ENCODE assay signal across 14 cellular contexts in genomic region chr7:46784746-46785145, GRCh38.
DNase-seq lines count a peak whose midpoint lies in the region; ATAC-seq, FAIRE-seq and TF ChIP-seq lines count a peak whose summit lies in the region.
"Had no signal": no experiment of that assay in that cellular context is flagged by ENCODE, and none has a peak within 500 bp of the region (broad histone marks: within the 10 kb centered on the region; RNA-seq: fewer than 3 reads in every experiment).

No MANE protein-coding gene starts in this region.

- H3K36me3 Mint-ChIP-seq in astrocyte (ENCODE audit: low read depth, unreplicated experiment): no peaks in the 10 kb centered on the region

- no peaks in the 10 kb centered on the region for H3K9me3 ChIP-seq in astrocyte (ENCODE audit: insufficient read depth, low read depth, low read length)
- no peaks in the 10 kb centered on the region for H3K9me3 ChIP-seq in right cardiac atrium (ENCODE audit: control insufficient read depth, low read length)
- H3K9me3 ChIP-seq in kidney (ENCODE audit: control insufficient read depth in 1 of 2, low read length in 2 of 2): no peaks in the 10 kb centered on the region
- H3K9me3 ChIP-seq: ovary had no signal

- WGBS in right cardiac atrium: 86% methylated on average over 1 of the region's 1 CpG

- no peaks in the 10 kb centered on the region for H3K36me3 ChIP-seq in astrocyte (ENCODE audit: insufficient read depth, low read length)
- H3K36me3 ChIP-seq in kidney (ENCODE audit: control insufficient read depth in 1 of 2, insufficient read depth in 2 of 2, low read length in 2 of 2): no peaks in the 10 kb centered on the region
- H3K36me3 ChIP-seq: ovary had no signal

- no peak overlapping the region for H3K4me2 ChIP-seq in astrocyte (ENCODE audit: low read length)

- peaks cover 10% of the 10 kb centered on the region for H3K4me1 Mint-ChIP-seq in astrocyte (ENCODE audit: low read depth, unreplicated experiment)

- no peak overlapping the region for H3K4me3 Mint-ChIP-seq in astrocyte (ENCODE audit: unreplicated experiment)
- H3K4me3 Mint-ChIP-seq: activated CD8-positive, alpha-beta T cell treated with anti-CD3 and anti-CD28 coated beads, Interleukin-2, amount 10 ng/mL, durations not matched to agents 7 days and 5 days had no signal

- TF ChIP-seq CTCF in astrocyte (IDR thresholded peaks at IDR 0.05; ENCODE audit: insufficient read depth, low read depth, low read length): no peak
- no peak for TF ChIP-seq CTCF in kidney (IDR thresholded peaks at IDR 0.05; ENCODE audit: borderline replicate concordance, extremely low read depth, insufficient read depth)

- DNase-seq in ACHN: peak; percentile 81
- DNase-seq in HS-5 (ENCODE audit: low read depth): peak; percentile 60
- DNase-seq in astrocyte (ENCODE audit: low read depth): peak; percentile 81
- DNase-seq in glomerular endothelial cell (ENCODE audit: extremely low read depth, low read depth, low spot score): peak; percentile 61
- DNase-seq in right cardiac atrium: no peak
- no peak for DNase-seq in activated gamma-delta T cell treated with Interleukin-2 at 50 U/mL for 16 hours
- no peak for DNase-seq in kidney
- DNase-seq: activated CD8-positive, alpha-beta T cell treated with anti-CD3 and anti-CD28 coated beads, Interleukin-2, amount 10 ng/mL, durations not matched to agents 7 days and 5 days; caudate nucleus; NCI-H524 treated with DMSO at 0.1 percent for 48 hours; ovary had no signal

- H3K27ac ChIP-seq in astrocyte (ENCODE audit: low read depth, low read length): no peak overlapping the region
- H3K27ac ChIP-seq in right cardiac atrium (ENCODE audit: low read length): no peak overlapping the region
- H3K27ac ChIP-seq in kidney (ENCODE audit: low read depth in 2 of 2, low read length in 2 of 2): no peak overlapping the region
- H3K27ac ChIP-seq: ovary had no signal

- in situ Hi-C loops in ACHN (cut with HindIII; ENCODE audit: low pct_ligation_motif_present, low pct_unique_long_range_greater_than_20kb, low sequenced_read_pairs): no loop called here

- ATAC-seq in HG03520 (IDR thresholded peaks at IDR 0.05; ENCODE audit: unreplicated experiment) (no peak), right cardiac atrium (no peak)
- ATAC-seq: activated CD8-positive, alpha-beta T cell treated with anti-CD3 and anti-CD28 coated beads, Interleukin-2, amount 10 ng/mL, durations not matched to agents 7 days and 5 days; GM12878; K562 had no signal

- no peak overlapping the region for H3K27ac Mint-ChIP-seq in astrocyte (ENCODE audit: unreplicated experiment)
- H3K27ac Mint-ChIP-seq: activated CD8-positive, alpha-beta T cell treated with anti-CD3 and anti-CD28 coated beads, Interleukin-2, amount 10 ng/mL, durations not matched to agents 7 days and 5 days had no signal

- no peaks in the 10 kb centered on the region for H3K9me3 Mint-ChIP-seq in astrocyte (ENCODE audit: unreplicated experiment)

- H4K20me1 ChIP-seq in astrocyte (ENCODE audit: insufficient read depth, low read length): no peaks in the 10 kb centered on the region

- H3K4me1 ChIP-seq in astrocyte (ENCODE audit: insufficient read depth, low read length): no peaks in the 10 kb centered on the region
- no peaks in the 10 kb centered on the region for H3K4me1 ChIP-seq in right cardiac atrium (ENCODE audit: control insufficient read depth, insufficient read depth, low read length)
- H3K4me1 ChIP-seq in kidney (ENCODE audit: control insufficient read depth in 1 of 2, insufficient read depth in 1 of 2, low read depth in 1 of 2, low read length in 2 of 2): no peaks in the 10 kb centered on the region

- H3K27me3 ChIP-seq in astrocyte (ENCODE audit: insufficient read depth, low read length) (no peaks in the 10 kb centered on the region), right cardiac atrium (ENCODE audit: control insufficient read depth, insufficient read depth) (no peaks in the 10 kb centered on the region)
- H3K27me3 ChIP-seq: ovary had no signal

- no peaks in the 10 kb centered on the region for H3K27me3 Mint-ChIP-seq in astrocyte (ENCODE audit: low read depth, unreplicated experiment)

- no peak overlapping the region for H3K4me3 ChIP-seq in astrocyte (ENCODE audit: insufficient read depth, low read depth, low read length)
- H3K4me3 ChIP-seq in right cardiac atrium (ENCODE audit: low read length): no peak overlapping the region
- no peak overlapping the region for H3K4me3 ChIP-seq in kidney (ENCODE audit: low read length in 2 of 2)
- H3K4me3 ChIP-seq: GM12878, K562, ovary had no signal

- H3K79me2 ChIP-seq in astrocyte (ENCODE audit: insufficient read depth, low read length): no peaks in the 10 kb centered on the region

- intact Hi-C loops in right cardiac atrium (cut with DNase I) (no loop called here), kidney (cut with DNase I) (no loop called here)

- FAIRE-seq in astrocyte (lab: Jason Lieb, UNC) (no peak), kidney (lab: Jason Lieb, UNC) (no peak)
- FAIRE-seq: GM12878, K562 had no signal

- H2AFZ ChIP-seq in astrocyte (ENCODE audit: low read depth, low read length): no peak overlapping the region

- no peak overlapping the region for H3K9ac ChIP-seq in astrocyte (ENCODE audit: low read length)
- no peak overlapping the region for H3K9ac ChIP-seq in kidney (ENCODE audit: low read length in 2 of 2)

Comparison
In these comparisons a context has a peak if more than half of its experiments do, and no peak if none do; other contexts are left out.
1. DNase-seq: peak in ACHN (single experiment), HS-5 (single experiment), astrocyte (single experiment) and glomerular endothelial cell (single experiment); none in right cardiac atrium (0 of 3), activated gamma-delta T cell treated with Interleukin-2 at 50 U/mL for 16 hours (single experiment) and kidney (single experiment).